Comparison of ENCODE assay signal across 9 cellular contexts in genomic region chr2:72137498-72138010, GRCh38. TPM values are rescaled to one million over a fixed set of nuclear protein-coding genes. Genes with fewer than 3 reads are reported as not detected.
DNase-seq lines count a peak whose midpoint lies in the region; ATAC-seq and TF ChIP-seq lines count a peak whose summit lies in the region.
"Had no signal": no experiment of that assay in that cellular context is flagged by ENCODE, and none has a peak within 500 bp of the region (broad histone marks: within the 10 kb centered on the region; RNA-seq: fewer than 3 reads in every experiment).

No MANE protein-coding gene starts in this region.

- no peak overlapping the region for H3K27ac Mint-ChIP-seq in T-helper 17 cell
- H3K27ac Mint-ChIP-seq: dendritic cell treated with granulocyte-macrophage colony-stimulating factor and Interleukin-4, amounts not matched to agents 40 ng/mL and 50 ng/mL, for 4 days had no signal

- DNase-seq in Daoy (ENCODE audit: low read depth) (peak; percentile 60), GM20000 (ENCODE audit: low spot score) (peak; percentile 88), T-helper 17 cell (peak in 2 of 3 donors; percentile 21 to 56), amygdala (lab: John Stamatoyannopoulos, UW) (peak in 31 of 56 donors; percentile 15 to 70 (median 37)), iPS-NIHi7 (ENCODE audit: extremely low spot score) (peak; percentile 86), mucosa of gallbladder (ENCODE audit: low spot score) (no peak)
- DNase-seq in stimulated activated CD4-positive, alpha-beta T cell treated with anti-CD3 and anti-CD28 coated beads, Interleukin-1b, Interleukin-23, amount 100 ng/mL, for 48 hours, result peak; percentile 56

- H3K4me1 Mint-ChIP-seq in T-helper 17 cell, result peaks cover 3% of the 10 kb centered on the region

- H3K27me3 Mint-ChIP-seq in T-helper 17 cell, result peaks cover 35% of the 10 kb centered on the region

- peak; percentile 82 for ATAC-seq in HG03565 (IDR thresholded peaks at IDR 0.05; ENCODE audit: unreplicated experiment)
- peak; percentile 71 for ATAC-seq in T-helper 17 cell

- H3K4me3 Mint-ChIP-seq in T-helper 17 cell, result no peak overlapping the region
- H3K4me3 Mint-ChIP-seq: dendritic cell treated with granulocyte-macrophage colony-stimulating factor and Interleukin-4, amounts not matched to agents 40 ng/mL and 50 ng/mL, for 4 days had no signal

- TF ChIP-seq CTCF in GM20000 (IDR thresholded peaks at IDR 0.05; ENCODE audit: extremely low read depth, missing control alignments), result peak; percentile 77

- H3K36me3 Mint-ChIP-seq in T-helper 17 cell (ENCODE audit: low read depth), result no peaks in the 10 kb centered on the region

- no peaks in the 10 kb centered on the region for H3K9me3 ChIP-seq in T-helper 17 cell (ENCODE audit: control insufficient read depth, low read length, poor library complexity, severe bottlenecking)

RNA-seq across cellular contexts. Expression of gene CYP26B1, which starts 10.1 kb away (rescaled TPM):
- 1.9 and 3.7 TPM in 2 replicates for total RNA-seq in Daoy (2014; rRNA removed; shearing (Covaris generic))
- total RNA-seq in T-helper 17 cell (not detected), mucosa of gallbladder (2.2 TPM)
